In the genomic region with DNA sequence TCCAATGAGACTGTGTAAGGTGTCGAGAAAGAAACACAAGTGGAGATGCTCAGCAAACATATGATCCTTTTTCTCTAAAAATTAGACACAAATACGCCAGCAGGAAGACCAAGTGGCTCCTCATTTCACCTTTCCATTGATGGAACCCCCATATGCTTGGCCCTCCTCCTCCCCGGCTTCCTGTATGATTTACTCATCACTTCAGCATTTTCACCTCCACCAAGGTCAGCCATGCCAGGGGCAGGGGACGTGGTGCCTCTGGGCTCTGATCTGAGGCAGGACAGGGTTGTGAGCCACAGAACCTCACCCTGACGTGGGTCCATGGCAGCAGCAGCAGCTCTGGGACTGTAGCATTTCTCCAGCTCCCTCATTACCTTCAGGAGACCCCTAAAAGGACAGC, we compare ENCODE assay signal across 16 cellular contexts.
DNase-seq lines count a peak whose midpoint lies in the region; ATAC-seq and TF ChIP-seq lines count a peak whose summit lies in the region.
"Had no signal": no experiment of that assay in that cellular context is flagged by ENCODE, and none has a peak within 500 bp of the region (broad histone marks: within the 10 kb centered on the region; RNA-seq: fewer than 3 reads in every experiment).

No MANE protein-coding gene starts in this region.

- peaks cover 43% of the 10 kb centered on the region for H3K27me3 Mint-ChIP-seq in activated T-cell treated with anti-CD3 and anti-CD28 coated beads, Interleukin-2, amount 50 U/mL, for 72 hours (ENCODE audit: low read depth)
- peaks cover 22% of the 10 kb centered on the region for H3K27me3 Mint-ChIP-seq in activated T-helper 2 cell treated with anti-CD3 and anti-CD28 coated beads, Interferon-gamma antibody, Interleukin-2, Interleukin-4, amounts not matched to agents 10 μg/mL and 5 μg/mL and 100 μg/mL, durations not matched to agents 14 hours and 24 hours and 36 hours (ENCODE audit: low read depth)

- no peaks in the 10 kb centered on the region for H3K79me2 ChIP-seq in smooth muscle cell (ENCODE audit: low read depth)

- no peak overlapping the region for H3K27ac ChIP-seq in smooth muscle cell (ENCODE audit: low read depth)

- intact Hi-C loops in activated T-helper 2 cell treated with anti-CD3 and anti-CD28 coated beads, Interferon-gamma antibody, Interleukin-2, Interleukin-4, amounts not matched to agents 10 μg/mL and 5 μg/mL and 100 μg/mL, durations not matched to agents 14 hours and 24 hours and 36 hours (cut with micrococcal nuclease) = no loop called here

- no peak for DNase-seq in activated T-cell treated with anti-CD3 and anti-CD28 coated beads, Interleukin-2, amount 50 U/mL, for 72 hours
- no peak for DNase-seq in activated T-cell treated with anti-CD3 and anti-CD28 coated beads, Interleukin-2, amount 50 U/mL, for 1 hour
- DNase-seq in M059J (ENCODE audit: low read depth) (peak; percentile 50), smooth muscle cell (lab: John Stamatoyannopoulos, UW; ENCODE audit: unreplicated experiment) (no peak), SK-N-DZ (ENCODE audit: low spot score) (no peak)
- DNase-seq in activated T-helper 2 cell treated with anti-CD3 and anti-CD28 coated beads, Interferon-gamma antibody, Interleukin-2, Interleukin-4, amounts not matched to agents 10 μg/mL and 5 μg/mL and 100 μg/mL, durations not matched to agents 14 hours and 24 hours and 36 hours (ENCODE audit: low spot score) = no peak
- DNase-seq: C1 segment of cervical spinal cord, MV-4-11, NCI-H1694 treated with DMSO at 0.1 percent for 48 hours, NCI-H510A, NCI-H774, OCI-M1, SIG-M5 had no signal

- 94% methylated on average over 5 of the region's 5 CpGs for WGBS in smooth muscle cell (ENCODE audit: low lambda C conversion rate)

- peak overlapping the region; percentile 59 for H3K27ac Mint-ChIP-seq in activated T-cell treated with anti-CD3 and anti-CD28 coated beads, Interleukin-2, amount 50 U/mL, for 72 hours
- peak overlapping the region; percentile 47 for H3K27ac Mint-ChIP-seq in activated T-helper 2 cell treated with anti-CD3 and anti-CD28 coated beads, Interferon-gamma antibody, Interleukin-2, Interleukin-4, amounts not matched to agents 10 μg/mL and 5 μg/mL and 100 μg/mL, durations not matched to agents 14 hours and 24 hours and 36 hours

- no peaks in the 10 kb centered on the region for H3K36me3 ChIP-seq in smooth muscle cell (ENCODE audit: low read depth)

- no peaks in the 10 kb centered on the region for H3K9me3 ChIP-seq in smooth muscle cell (replicated peaks; ENCODE audit: low read depth)

- H3K4me3 ChIP-seq in smooth muscle cell = no peak overlapping the region
- H3K4me3 ChIP-seq: K562 had no signal

- no peaks in the 10 kb centered on the region for H3F3A ChIP-seq in smooth muscle cell (ENCODE audit: low read depth)

- peak overlapping the region; percentile 46 for H3K9ac ChIP-seq in smooth muscle cell (ENCODE audit: low read depth)

- H3K4me2 ChIP-seq in smooth muscle cell = no peak overlapping the region

- H3K4me1 ChIP-seq in smooth muscle cell (ENCODE audit: low read depth) = no peaks in the 10 kb centered on the region

- H3K4me1 Mint-ChIP-seq in activated T-cell treated with anti-CD3 and anti-CD28 coated beads, Interleukin-2, amount 50 U/mL, for 72 hours (ENCODE audit: low read depth) = peaks cover 39% of the 10 kb centered on the region
- peaks cover 37% of the 10 kb centered on the region for H3K4me1 Mint-ChIP-seq in activated T-helper 2 cell treated with anti-CD3 and anti-CD28 coated beads, Interferon-gamma antibody, Interleukin-2, Interleukin-4, amounts not matched to agents 10 μg/mL and 5 μg/mL and 100 μg/mL, durations not matched to agents 14 hours and 24 hours and 36 hours (ENCODE audit: low read depth)

- H3K9me3 Mint-ChIP-seq in activated T-cell treated with anti-CD3 and anti-CD28 coated beads, Interleukin-2, amount 50 U/mL, for 72 hours = peaks cover 2 to 9% of the 10 kb centered on the region in 2 donors
- peaks cover 2% of the 10 kb centered on the region for H3K9me3 Mint-ChIP-seq in activated T-helper 2 cell treated with anti-CD3 and anti-CD28 coated beads, Interferon-gamma antibody, Interleukin-2, Interleukin-4, amounts not matched to agents 10 μg/mL and 5 μg/mL and 100 μg/mL, durations not matched to agents 14 hours and 24 hours and 36 hours

- H3K4me3 Mint-ChIP-seq in activated T-cell treated with anti-CD3 and anti-CD28 coated beads, Interleukin-2, amount 50 U/mL, for 72 hours = peak overlapping the region; percentile 67 to 75
- no peak overlapping the region for H3K4me3 Mint-ChIP-seq in activated T-helper 2 cell treated with anti-CD3 and anti-CD28 coated beads, Interferon-gamma antibody, Interleukin-2, Interleukin-4, amounts not matched to agents 10 μg/mL and 5 μg/mL and 100 μg/mL, durations not matched to agents 14 hours and 24 hours and 36 hours (ENCODE audit: low read depth)

- TF ChIP-seq CTCF in smooth muscle cell (IDR thresholded peaks at IDR 0.05; ENCODE audit: borderline replicate concordance, insufficient read depth, poor library complexity, severe bottlenecking) = no peak

- ATAC-seq in activated T-cell treated with anti-CD3 and anti-CD28 coated beads, Interleukin-2, amount 50 U/mL, for 72 hours (replicated peaks in 1 of 2) = no peak
- no peak for ATAC-seq in GM18519 (IDR thresholded peaks at IDR 0.05; ENCODE audit: low FRiP score, unreplicated experiment)
- no peak for ATAC-seq in HG02885 (IDR thresholded peaks at IDR 0.05; ENCODE audit: poor library complexity, unreplicated experiment)
- ATAC-seq: K562 had no signal

- H3K36me3 Mint-ChIP-seq in activated T-cell treated with anti-CD3 and anti-CD28 coated beads, Interleukin-2, amount 50 U/mL, for 72 hours (ENCODE audit: insufficient read depth in 2 of 2) = peaks cover 3 to 7% of the 10 kb centered on the region in 2 donors
- H3K36me3 Mint-ChIP-seq in activated T-helper 2 cell treated with anti-CD3 and anti-CD28 coated beads, Interferon-gamma antibody, Interleukin-2, Interleukin-4, amounts not matched to agents 10 μg/mL and 5 μg/mL and 100 μg/mL, durations not matched to agents 14 hours and 24 hours and 36 hours (ENCODE audit: low read depth) = no peaks in the 10 kb centered on the region

- H2AFZ ChIP-seq in smooth muscle cell (ENCODE audit: low read depth) = no peak overlapping the region

- no peaks in the 10 kb centered on the region for H3K27me3 ChIP-seq in smooth muscle cell (ENCODE audit: low read depth)

- no peaks in the 10 kb centered on the region for H4K20me1 ChIP-seq in smooth muscle cell (ENCODE audit: low read depth)
